12 cellular contexts compared by ENCODE assay signal in the genomic region with DNA sequence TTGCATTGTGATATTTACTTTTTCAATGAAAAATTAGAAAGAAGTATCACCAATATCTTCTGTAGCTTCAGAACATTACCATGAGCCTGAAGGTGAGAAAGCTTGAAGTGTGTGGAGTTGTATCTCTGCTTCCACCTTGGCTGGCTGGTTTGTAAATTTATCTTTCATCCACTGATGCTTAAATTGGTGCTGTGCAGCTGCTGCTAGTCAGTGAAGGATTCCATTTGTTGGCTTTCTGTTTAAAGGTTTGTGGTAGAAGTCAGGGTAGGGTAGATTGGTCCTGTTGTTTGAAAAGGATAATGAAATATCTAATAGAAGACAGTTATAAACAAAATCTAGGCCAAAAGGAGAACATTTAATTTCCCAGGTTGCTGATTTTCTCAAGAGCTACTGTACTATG.
DNase-seq lines count a peak whose midpoint lies in the region; ATAC-seq and TF ChIP-seq lines count a peak whose summit lies in the region.
"Had no signal": no experiment of that assay in that cellular context is flagged by ENCODE, and none has a peak within 500 bp of the region (broad histone marks: within the 10 kb centered on the region; RNA-seq: fewer than 3 reads in every experiment).

No MANE protein-coding gene starts in this region.

- intact Hi-C loops in OCI-LY7 (cut with micrococcal nuclease; ENCODE audit: unreplicated experiment) = no loop called here

- peak overlapping the region in 7 of 11 experiments; percentile 61 to 93 (median 78); a peak in 17 of 22 replicates for H3K4me2 ChIP-seq in BLaER1 treated with 17β-estradiol and CSF1 and Interleukin-3, amounts not matched to agents 10 nM and 100 nM
- H3K4me2 ChIP-seq in osteoblast (ENCODE audit: insufficient read depth, low read length) = no peak overlapping the region
- no peak overlapping the region for H3K4me2 ChIP-seq in OCI-LY7 (ENCODE audit: low read length)

- BruUV-seq in OCI-LY7 (replicated peaks; lab: Mats Ljungman, UMichigan) = no TSS peak

- TF ChIP-seq CTCF in fibroblast of villous mesenchyme (IDR thresholded peaks at IDR 0.05; ENCODE audit: insufficient read depth, low read depth, low read length) = no peak
- TF ChIP-seq CTCF in osteoblast (IDR thresholded peaks at IDR 0.05; ENCODE audit: extremely low read depth, low read depth, low read length) = no peak
- no peak for TF ChIP-seq CTCF in OCI-LY7 (conservative IDR thresholded peaks at IDR 0.05; ENCODE audit: low read length)

- peak overlapping the region; percentile 61 to 91 (median 84); a peak in 19 of 22 replicates for H3K27ac ChIP-seq in BLaER1 treated with 17β-estradiol and CSF1 and Interleukin-3, amounts not matched to agents 10 nM and 100 nM
- H3K27ac ChIP-seq in osteoblast (ENCODE audit: low read depth, low read length) (peak overlapping the region; percentile 94), OCI-LY7 (ENCODE audit: low read depth, low read length, poor library complexity, severe bottlenecking) (no peak overlapping the region)

- DNase-seq in NCI-H69 (lab: John Stamatoyannopoulos, UW) (peak; percentile 76), fibroblast of villous mesenchyme (ENCODE audit: low read depth) (peak; percentile 25), osteoblast (ENCODE audit: insufficient read length, low spot score, missing footprints) (no peak), OCI-LY7 (ENCODE audit: low spot score) (no peak), SIG-M5 (lab: John Stamatoyannopoulos, UW) (no peak)
- DNase-seq in activated naive CD4-positive, alpha-beta T cell treated with anti-CD3 and anti-CD28 coated beads, Interleukin-2, amount 50 U/mL, for 16 hours = no peak
- DNase-seq: activated CD8-positive, alpha-beta memory T cell treated with anti-CD3 and anti-CD28 coated beads, Interleukin-2, amount 50 U/mL, for 4 hours; hypothalamus; NCI-H345; stimulated activated CD4-positive, alpha-beta T cell treated with anti-CD3 and anti-CD28 coated beads, Interleukin-12 subunit alpha, Interleukin-12 subunit beta, amount 100 ng/mL, for 4 hours had no signal

- ATAC-seq in GM19397 (IDR thresholded peaks at IDR 0.05; ENCODE audit: unreplicated experiment) = no peak

- peaks cover 0 to 14% (median 0%) of the 10 kb centered on the region in 11 experiments; a peak in 1 of 22 replicates for H4K20me1 ChIP-seq in BLaER1 treated with 17β-estradiol and CSF1 and Interleukin-3, amounts not matched to agents 10 nM and 100 nM
- H4K20me1 ChIP-seq in osteoblast (ENCODE audit: insufficient read depth, low read length) (no peaks in the 10 kb centered on the region), OCI-LY7 (ENCODE audit: insufficient read depth, low read length) (no peaks in the 10 kb centered on the region)

- peak overlapping the region in 3 of 11 experiments; percentile 67 to 77 (median 68); a peak in 3 of 22 replicates for H3K9ac ChIP-seq in BLaER1 treated with 17β-estradiol and CSF1 and Interleukin-3, amounts not matched to agents 10 nM and 100 nM

- CTCF ChIA-PET in OCI-LY7 (lab: Charles Lee; ENCODE audit: unreplicated experiment) = no interaction called here

- H3K36me3 ChIP-seq in BLaER1 treated with 17β-estradiol and CSF1 and Interleukin-3, amounts not matched to agents 10 nM and 100 nM = peaks cover 0 to 6% (median 0%) of the 10 kb centered on the region in 11 experiments; a peak in 4 of 22 replicates
- no peaks in the 10 kb centered on the region for H3K36me3 ChIP-seq in osteoblast (ENCODE audit: insufficient read depth, low read length)
- H3K36me3 ChIP-seq in OCI-LY7 (ENCODE audit: insufficient read depth, low read length) = no peaks in the 10 kb centered on the region

- H3K79me2 ChIP-seq in osteoblast (ENCODE audit: insufficient read depth, low read length) (peaks cover 16% of the 10 kb centered on the region), OCI-LY7 (ENCODE audit: insufficient read depth, low read depth, low read length) (no peaks in the 10 kb centered on the region)

- no peaks in the 10 kb centered on the region for H3K9me2 ChIP-seq in OCI-LY7 (ENCODE audit: insufficient read depth, low read length)

- no peaks in the 10 kb centered on the region for H3K27me3 ChIP-seq in BLaER1 treated with 17β-estradiol and CSF1 and Interleukin-3, amounts not matched to agents 10 nM and 100 nM
- H3K27me3 ChIP-seq in osteoblast (ENCODE audit: insufficient read depth, low read length) = no peaks in the 10 kb centered on the region

- H3K4me1 ChIP-seq in BLaER1 treated with 17β-estradiol and CSF1 and Interleukin-3, amounts not matched to agents 10 nM and 100 nM = peaks cover 13 to 37% (median 15%) of the 10 kb centered on the region in 10 experiments
- peaks cover 25% of the 10 kb centered on the region for H3K4me1 ChIP-seq in osteoblast (ENCODE audit: insufficient read depth, low read length)
- H3K4me1 ChIP-seq in OCI-LY7 (ENCODE audit: insufficient read depth, low read length, poor library complexity, severe bottlenecking) = no peaks in the 10 kb centered on the region

- POLR2A ChIA-PET in OCI-LY7 (lab: Charles Lee) = interaction anchor here (0.6 to 1.2 kb wide), 2 partner anchors 21 to 274 kb away, joined by 3 read pairs; no protein-coding TSS in a partner anchor

- no peaks in the 10 kb centered on the region for H3K9me3 ChIP-seq in BLaER1 treated with 17β-estradiol and CSF1 and Interleukin-3, amounts not matched to agents 10 nM and 100 nM (replicated peaks in 1 of 11)
- H3K9me3 ChIP-seq in osteoblast (ENCODE audit: low read depth, low read length) = no peaks in the 10 kb centered on the region
- no peaks in the 10 kb centered on the region for H3K9me3 ChIP-seq in OCI-LY7 (ENCODE audit: low read length)

- peak overlapping the region; percentile 36 for H2AFZ ChIP-seq in osteoblast (ENCODE audit: low read length)
- no peak overlapping the region for H2AFZ ChIP-seq in OCI-LY7 (ENCODE audit: low read length)

- H3K4me3 ChIP-seq in BLaER1 treated with 17β-estradiol and CSF1 and Interleukin-3, amounts not matched to agents 10 nM and 100 nM = no peak overlapping the region
- H3K4me3 ChIP-seq in fibroblast of villous mesenchyme (ENCODE audit: low read depth, low read length) = no peak overlapping the region
- no peak overlapping the region for H3K4me3 ChIP-seq in osteoblast (ENCODE audit: insufficient read depth, low read length)
- H3K4me3 ChIP-seq in OCI-LY7 (ENCODE audit: low read depth, low read length, poor library complexity, severe bottlenecking) = no peak overlapping the region

Comparison
In these comparisons a context has a peak if more than half of its experiments do, and no peak if none do; other contexts are left out.
1. H3K4me2 ChIP-seq: peak in BLaER1 treated with 17β-estradiol and CSF1 and Interleukin-3, amounts not matched to agents 10 nM and 100 nM (7 of 11); none in osteoblast (single experiment) and OCI-LY7 (single experiment).
2. DNase-seq: peak in NCI-H69 (single experiment) and fibroblast of villous mesenchyme (single experiment); none in osteoblast (single experiment), OCI-LY7 (single experiment), SIG-M5 (single experiment) and activated naive CD4-positive, alpha-beta T cell treated with anti-CD3 and anti-CD28 coated beads, Interleukin-2, amount 50 U/mL, for 16 hours (single experiment).